Comparison of ENCODE assay signal across 2 cellular contexts in the genomic region with DNA sequence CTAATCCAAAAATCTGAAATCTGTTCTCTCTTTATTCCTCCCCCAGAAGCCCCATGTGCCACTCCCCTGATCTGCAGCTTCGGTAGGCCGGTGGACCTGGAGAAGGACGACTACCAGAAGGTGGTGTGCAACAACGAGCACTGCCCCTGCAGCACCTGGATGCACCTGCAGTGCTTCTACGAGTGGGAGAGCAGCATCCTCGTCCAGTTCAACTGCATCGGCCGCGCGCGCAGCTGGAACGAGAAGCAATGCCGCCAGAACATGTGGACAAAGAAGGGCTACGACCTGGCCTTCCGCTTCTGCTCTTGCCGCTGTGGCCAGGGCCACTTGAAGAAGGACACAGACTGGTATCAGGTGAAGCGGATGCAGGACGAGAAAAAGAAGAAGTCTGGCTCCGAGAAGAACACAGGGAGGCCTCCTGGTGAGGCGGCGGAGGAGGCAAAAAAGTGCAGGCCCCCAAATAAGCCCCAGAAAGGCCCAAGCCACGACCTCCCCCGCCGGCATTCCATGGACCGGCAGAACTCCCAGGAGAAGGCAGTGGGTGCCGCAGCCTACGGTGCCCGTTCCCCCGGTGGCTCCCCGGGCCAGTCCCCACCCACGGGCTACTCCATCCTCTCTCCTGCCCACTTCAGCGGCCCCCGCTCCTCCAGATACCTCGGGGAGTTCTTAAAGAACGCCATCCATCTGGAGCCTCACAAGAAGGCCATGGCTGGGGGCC.
TF ChIP-seq lines count a peak whose summit lies in the region.

No MANE protein-coding gene starts in this region.

TF ChIP-seq in HEK293, 187 proteins besides CTCF, POLR2A, EP300 and RAD21:
- TF ChIP-seq ZNF274 (IDR thresholded peaks at IDR 0.05; ENCODE audit: low read length), result no peak
- TF ChIP-seq ZNF274 (tag by site-specific recombination; IDR thresholded peaks at IDR 0.05; ENCODE audit: borderline replicate concordance), result no peak
- peak; percentile 52 for TF ChIP-seq EGR2 (tag by site-specific recombination; IDR thresholded peaks at IDR 0.05; ENCODE audit: low read depth)
- TF ChIP-seq ZNF37A (tag by site-specific recombination; IDR thresholded peaks at IDR 0.05), result no peak
- no peak for TF ChIP-seq ZNF561 (tag by site-specific recombination; IDR thresholded peaks at IDR 0.05; ENCODE audit: borderline replicate concordance)
- TF ChIP-seq SCRT2 (tag by site-specific recombination; IDR thresholded peaks at IDR 0.05), result no peak
- peak; percentile 32; the same call in 1 of the 2 replicates for TF ChIP-seq ZFHX2 (tag by site-specific recombination; conservative IDR thresholded peaks at IDR 0.05)
- TF ChIP-seq, protein P1, sequence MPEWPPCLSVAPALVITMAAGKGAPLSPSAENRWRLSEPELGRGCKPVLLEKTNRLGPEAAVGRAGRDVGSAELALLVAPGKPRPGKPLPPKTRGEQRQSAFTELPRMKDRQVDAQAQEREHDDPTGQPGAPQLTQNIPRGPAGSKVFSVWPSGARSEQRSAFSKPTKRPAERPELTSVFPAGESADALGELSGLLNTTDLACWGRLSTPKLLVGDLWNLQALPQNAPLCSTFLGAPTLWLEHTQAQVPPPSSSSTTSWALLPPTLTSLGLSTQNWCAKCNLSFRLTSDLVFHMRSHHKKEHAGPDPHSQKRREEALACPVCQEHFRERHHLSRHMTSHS (tag by site-specific recombination; IDR thresholded peaks at IDR 0.05), result no peak
- no peak for TF ChIP-seq MYNN (tag by site-specific recombination; IDR thresholded peaks at IDR 0.05; ENCODE audit: borderline replicate concordance)

TF ChIP-seq in endothelial cell of umbilical vein, 7 proteins besides CTCF, POLR2A, EP300 and RAD21:
- TF ChIP-seq EZH2 (IDR thresholded peaks at IDR 0.05; ENCODE audit: borderline replicate concordance, low read depth, low read length, severe bottlenecking) (no peak), GATA2 (IDR thresholded peaks at IDR 0.05; ENCODE audit: insufficient read depth, insufficient read length, low read depth, low read length) (no peak), MYC (IDR thresholded peaks at IDR 0.05; ENCODE audit: low read depth, low read length) (no peak), POLR2AphosphoS5 (IDR thresholded peaks at IDR 0.05; ENCODE audit: insufficient read depth, low read depth, low read length) (no peak), FOS (IDR thresholded peaks at IDR 0.05; ENCODE audit: borderline replicate concordance, insufficient read depth, low read length) (no peak), JUN (IDR thresholded peaks at IDR 0.05; ENCODE audit: borderline replicate concordance, insufficient read depth, insufficient read length, low read depth) (no peak)
- TF ChIP-seq, protein P2, sequence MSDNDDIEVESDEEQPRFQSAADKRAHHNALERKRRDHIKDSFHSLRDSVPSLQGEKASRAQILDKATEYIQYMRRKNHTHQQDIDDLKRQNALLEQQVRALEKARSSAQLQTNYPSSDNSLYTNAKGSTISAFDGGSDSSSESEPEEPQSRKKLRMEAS (IDR thresholded peaks at IDR 0.05; ENCODE audit: insufficient read depth, insufficient read length), result no peak
